Comparison of ENCODE assay signal across 8 cellular contexts in the genomic region with DNA sequence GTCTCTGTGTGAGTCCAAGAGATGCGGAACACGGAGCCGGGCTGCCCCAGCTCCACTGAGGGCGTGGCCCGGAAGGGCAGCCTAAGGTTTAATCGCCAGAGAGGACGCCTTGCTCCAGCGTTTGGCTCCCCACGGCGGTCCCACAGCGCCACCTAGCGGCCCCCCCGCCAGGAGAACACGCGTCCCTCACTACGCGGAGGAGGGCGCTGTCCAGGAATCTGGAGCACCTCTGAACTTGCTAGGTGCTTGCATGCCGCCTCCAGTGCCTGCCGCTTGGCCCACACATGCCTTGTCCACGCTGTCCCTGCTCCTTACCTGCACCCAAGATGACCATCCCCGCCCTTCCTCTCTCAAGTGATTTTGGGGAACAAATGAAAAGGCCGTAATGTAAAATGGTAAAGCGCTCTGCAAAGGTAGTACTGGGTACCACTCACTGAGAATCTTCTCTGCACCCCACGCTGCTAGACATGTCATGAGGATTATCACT. TPM values are rescaled to one million over a fixed set of nuclear protein-coding genes. Genes with fewer than 3 reads are reported as not detected.
A peak's percentile ranks its signal among the peaks of the same experiment; 100 is the strongest.
DNase-seq lines count a peak whose midpoint lies in the region; ATAC-seq and TF ChIP-seq lines count a peak whose summit lies in the region.

No MANE protein-coding gene starts in this region.

- DNase-seq in CD14-positive monocyte (ENCODE audit: low spot score) (peak; percentile 88), NCI-H510A (lab: John Stamatoyannopoulos, UW) (peak; percentile 45), choroid plexus epithelial cell (ENCODE audit: low read depth) (peak; percentile 85)
- peak; percentile 75 to 79 for DNase-seq in activated CD4-positive, alpha-beta T cell treated with anti-CD3 and anti-CD28 coated beads for 4 hours
- peak; percentile 72 to 88 (median 77) for DNase-seq in stimulated activated CD4-positive, alpha-beta T cell treated with anti-CD3 and anti-CD28 coated beads, TNF-alpha, amount 100 ng/mL, for 24 hours (ENCODE audit: low read depth in 3 of 3)

- H3K36me3 ChIP-seq in liver (ENCODE audit: control insufficient read depth in 4 of 4, insufficient read depth in 3 of 4, low read depth in 1 of 4, low read length in 3 of 4): no peaks in the 10 kb centered on the region

- intact Hi-C loops in CD14-positive monocyte (cut with micrococcal nuclease): loop anchor here (2.0 to 5.0 kb wide), 3 partner anchors 217 to 393 kb away; no protein-coding TSS in a partner anchor

- peak; percentile 100 for TF ChIP-seq CTCF in CD14-positive monocyte (IDR thresholded peaks at IDR 0.05)
- TF ChIP-seq CTCF in choroid plexus epithelial cell (conservative IDR thresholded peaks at IDR 0.05; ENCODE audit: low read depth, low read length): peak; percentile 99
- TF ChIP-seq CTCF in liver (IDR thresholded peaks at IDR 0.05; ENCODE audit: low read depth, low read length, missing input control): peak; percentile 96

- peak; percentile 94 for ATAC-seq in GM19324 (IDR thresholded peaks at IDR 0.05; ENCODE audit: low FRiP score, unreplicated experiment)
- peak; percentile 99 for ATAC-seq in HG03432 (IDR thresholded peaks at IDR 0.05; ENCODE audit: unreplicated experiment)

- no peak overlapping the region for H3K9ac ChIP-seq in liver (ENCODE audit: low read depth in 1 of 2, low read length in 2 of 2)

- H3K36me3 Mint-ChIP-seq in CD14-positive monocyte: no peaks in the 10 kb centered on the region

- no peaks in the 10 kb centered on the region for H3K9me3 Mint-ChIP-seq in CD14-positive monocyte

- TF ChIP-seq RAD21 in liver (IDR thresholded peaks at IDR 0.05): peak; percentile 99 to 100

- H3K27me3 Mint-ChIP-seq in CD14-positive monocyte (ENCODE audit: low read depth in 3 of 3): peaks cover 2 to 20% (median 10%) of the 10 kb centered on the region in 3 donors

- H3K4me3 Mint-ChIP-seq in CD14-positive monocyte: peak overlapping the region in 1 of 2 donors; percentile 65

- no peak overlapping the region for H3K4me3 ChIP-seq in choroid plexus epithelial cell (ENCODE audit: low read depth, low read length)
- no peak overlapping the region for H3K4me3 ChIP-seq in liver (ENCODE audit: low read depth in 1 of 3, low read length in 3 of 3)

- peaks cover 0 to 5% (median 5%) of the 10 kb centered on the region in 4 donors for H3K4me1 ChIP-seq in liver (ENCODE audit: control insufficient read depth in 4 of 4, insufficient read depth in 4 of 4, low read length in 3 of 4)

- H3K27me3 ChIP-seq in liver (ENCODE audit: control insufficient read depth in 4 of 4, insufficient read depth in 4 of 4, low read length in 3 of 4): peaks cover 0 to 3% (median 1%) of the 10 kb centered on the region in 4 donors

- H3K4me1 Mint-ChIP-seq in CD14-positive monocyte: peaks cover 8% of the 10 kb centered on the region

- H3K27ac ChIP-seq in liver (ENCODE audit: low read depth in 1 of 2, low read length in 2 of 2): no peak overlapping the region

- H3K9me3 ChIP-seq in liver (ENCODE audit: control insufficient read depth in 4 of 4, low read length in 3 of 4): no peaks in the 10 kb centered on the region

- no peak overlapping the region for H3K27ac Mint-ChIP-seq in CD14-positive monocyte

- 11% methylated on average over 25 of the region's 25 CpGs for WGBS in liver

TF ChIP-seq in liver, 16 proteins besides CTCF, POLR2A, EP300 and RAD21:
- no peak for TF ChIP-seq HNF4A (conservative IDR thresholded peaks at IDR 0.05)
- TF ChIP-seq RXRA (IDR thresholded peaks at IDR 0.05): peak in 1 of 2 donors; percentile 56

RNA-seq across cellular contexts. Expression of a gene that starts 14.4 kb away (rescaled TPM):
- polyA plus RNA-seq in CD14-positive monocyte (10 to 100 TPM; 39.0 to 43.2 TPM), liver (10 to 100 TPM; 41.1 to 48.0 TPM)
- total RNA-seq in liver: 10 to 100 TPM; 33.3 to 54.9 TPM
